13 cellular contexts compared by ENCODE assay signal in genomic region chr3:12954180-12954579, GRCh38.
DNase-seq lines count a peak whose midpoint lies in the region; ATAC-seq, FAIRE-seq and TF ChIP-seq lines count a peak whose summit lies in the region.
"Had no signal": no experiment of that assay in that cellular context is flagged by ENCODE, and none has a peak within 500 bp of the region (broad histone marks: within the 10 kb centered on the region; RNA-seq: fewer than 3 reads in every experiment).

No MANE protein-coding gene starts in this region.

- no peak for TF ChIP-seq RAD21 in HepG2 (CRISPR knock-in tag; IDR thresholded peaks at IDR 0.05)

- no peak overlapping the region for H2BK5ac ChIP-seq in neuronal stem cell (ENCODE audit: low read length)

- H3K23ac ChIP-seq in neuronal stem cell (ENCODE audit: low read depth, low read length, poor library complexity), result no peak overlapping the region

- H2AFZ ChIP-seq in HepG2 (ENCODE audit: low read length), result no peak overlapping the region
- H2AFZ ChIP-seq in neuronal stem cell (ENCODE audit: low read length), result no peak overlapping the region

- H3K36me3 ChIP-seq in HepG2 (replicated peaks in 1 of 2; ENCODE audit: control insufficient read depth in 1 of 2, insufficient read depth in 2 of 2, low read length in 2 of 2), result peaks cover 14 to 25% of the 10 kb centered on the region in 2 experiments; a peak in 3 of 5 replicates
- H3K36me3 ChIP-seq in right lobe of liver, result no peaks in the 10 kb centered on the region
- H3K36me3 ChIP-seq in neuronal stem cell (replicated peaks in 1 of 2; ENCODE audit: control insufficient read depth in 2 of 2, insufficient read depth in 2 of 2, low read length in 2 of 2), result no peaks in the 10 kb centered on the region
- no peaks in the 10 kb centered on the region for H3K36me3 ChIP-seq in transverse colon

- H3K9me3 ChIP-seq in HepG2 (ENCODE audit: low read length) (no peaks in the 10 kb centered on the region), right lobe of liver (no peaks in the 10 kb centered on the region), neuronal stem cell (replicated peaks in 1 of 2; ENCODE audit: control insufficient read depth in 2 of 2, insufficient read depth in 1 of 2, low read depth in 1 of 2, low read length in 2 of 2) (no peaks in the 10 kb centered on the region), transverse colon (no peaks in the 10 kb centered on the region)
- H3K9me3 ChIP-seq: SK-N-SH had no signal

- no TSS peak for BruUV-seq in HepG2 (replicated peaks; lab: Mats Ljungman, UMichigan)

- intact Hi-C loops in HepG2 (cut with micrococcal nuclease; ENCODE audit: unreplicated experiment), result no loop called here
- intact Hi-C loops in right lobe of liver (cut with DNase I), result no loop called here
- intact Hi-C loops in transverse colon (cut with DNase I; ENCODE audit: low total_unique reads), result no loop called here

- no peak overlapping the region for H2BK120ac ChIP-seq in neuronal stem cell (ENCODE audit: low read depth, low read length)

- no peak for FAIRE-seq in HepG2 (lab: Jason Lieb, UNC)

- no peak overlapping the region for H2BK15ac ChIP-seq in neuronal stem cell (ENCODE audit: low read length)

- H3K9ac ChIP-seq in HepG2 (ENCODE audit: insufficient read depth, low read depth, low read length), result no peak overlapping the region
- peak overlapping the region; percentile 50 for H3K9ac ChIP-seq in neuronal stem cell (ENCODE audit: low read depth, low read length, poor library complexity)
- H3K9ac ChIP-seq: SK-N-SH had no signal

- H2BK12ac ChIP-seq in neuronal stem cell (ENCODE audit: low read length), result no peak overlapping the region

- H3K79me1 ChIP-seq in neuronal stem cell (ENCODE audit: low read depth, low read length), result peaks cover 16% of the 10 kb centered on the region

- POLR2A ChIA-PET in HepG2 (lab: Yijun Ruan, JAX), result no interaction called here

- no peak for TF ChIP-seq POLR2A in HepG2 (IDR thresholded peaks at IDR 0.05; ENCODE audit: insufficient read depth in 1 of 2, low read depth in 2 of 2, low read length in 2 of 2)
- TF ChIP-seq POLR2A in right lobe of liver (IDR thresholded peaks at IDR 0.05), result no peak
- no peak for TF ChIP-seq POLR2A in transverse colon (IDR thresholded peaks at IDR 0.05)

- H3K27me3 ChIP-seq in HepG2 (ENCODE audit: control insufficient read depth in 1 of 2, insufficient read depth in 2 of 2, low read length in 2 of 2) (no peaks in the 10 kb centered on the region), right lobe of liver (no peaks in the 10 kb centered on the region), neuronal stem cell (ENCODE audit: control insufficient read depth in 3 of 3, insufficient read depth in 3 of 3, low read depth in 1 of 3, low read length in 3 of 3) (no peaks in the 10 kb centered on the region), transverse colon (no peaks in the 10 kb centered on the region)

- no peak for DNase-seq in HepG2 (ENCODE audit: low spot score)
- no peak for DNase-seq in right lobe of liver
- no peak for DNase-seq in neuronal stem cell (ENCODE audit: low spot score)
- DNase-seq in transverse colon, result no peak
- no peak for DNase-seq in NCI-H2227 treated with DMSO at 0.1 percent for 48 hours (lab: John Stamatoyannopoulos, UW)
- no peak for DNase-seq in NCI-H1048 (lab: John Stamatoyannopoulos, UW)
- DNase-seq: central memory CD4-positive, alpha-beta T cell; NCI-H1694 treated with DMSO at 0.1 percent for 48 hours; NCI-H510A treated with DMSO at 0.1 percent for 48 hours; OCI-M1 had no signal

- no peak overlapping the region for H3K18ac ChIP-seq in neuronal stem cell (ENCODE audit: low read length)

- H3K4me1 ChIP-seq in HepG2 (ENCODE audit: insufficient read depth, low read length) (peaks cover 12% of the 10 kb centered on the region; the same call in 1 of the 2 replicates), right lobe of liver (peaks cover 0 to 42% (median 22%) of the 10 kb centered on the region in 4 donors), neuronal stem cell (ENCODE audit: control insufficient read depth in 2 of 2, insufficient read depth in 1 of 2, low read depth in 1 of 2, low read length in 2 of 2) (peaks cover 0 to 11% of the 10 kb centered on the region in 2 donors), transverse colon (peaks cover 17 to 42% (median 30%) of the 10 kb centered on the region in 4 donors)

- TF ChIP-seq EP300 in HepG2 (IDR thresholded peaks at IDR 0.05; ENCODE audit: low read depth in 2 of 2, low read length in 2 of 2) (no peak), HepG2 (CRISPR knock-in tag; IDR thresholded peaks at IDR 0.05; ENCODE audit: borderline replicate concordance) (no peak), transverse colon (IDR thresholded peaks at IDR 0.05; ENCODE audit: low read depth) (no peak)

- no peak overlapping the region for H3K27ac ChIP-seq in HepG2 (ENCODE audit: extremely low read length, insufficient read depth, low read length)
- H3K27ac ChIP-seq in right lobe of liver, result no peak overlapping the region
- peak overlapping the region; percentile 83 for H3K27ac ChIP-seq in cingulate gyrus (ENCODE audit: low read depth, low read length)
- H3K27ac ChIP-seq in neuronal stem cell (replicated peaks; ENCODE audit: low read length), result no peak overlapping the region
- peak overlapping the region in 3 of 4 donors; percentile 65 to 78 (median 72) for H3K27ac ChIP-seq in transverse colon

- no peak overlapping the region for H3K14ac ChIP-seq in neuronal stem cell (ENCODE audit: low read length)

- no peak overlapping the region for H4K8ac ChIP-seq in neuronal stem cell (ENCODE audit: low read depth, low read length)

- WGBS in HepG2 (ENCODE audit: low lambda C conversion rate), result 92% methylated on average over 5 of the region's 6 CpGs
- 57% methylated on average over 3 of the region's 6 CpGs for WGBS in right lobe of liver (ENCODE audit: insufficient coverage, low coverage, low lambda C conversion rate, missing lambda C conversion rate)
- no CpG with 5 or more reads among the region's 6 CpGs for WGBS in neuronal stem cell (ENCODE audit: extremely low coverage in 2 of 2, insufficient read length in 2 of 2, insufficient replicate concordance in 1 of 2), 2 donors
- 85 to 100% methylated on average over 1 to 6 of the region's 6 CpGs for WGBS in transverse colon (ENCODE audit: low coverage in 1 of 2), 2 donors

- no peak overlapping the region for H2AK5ac ChIP-seq in neuronal stem cell (ENCODE audit: low read depth, low read length)

- no peak for TF ChIP-seq CTCF in HepG2 (CRISPR knock-in tag; IDR thresholded peaks at IDR 0.05)
- no peak for TF ChIP-seq CTCF in right lobe of liver (IDR thresholded peaks at IDR 0.05)
- no peak for TF ChIP-seq CTCF in transverse colon (IDR thresholded peaks at IDR 0.05)

- H4K20me1 ChIP-seq in HepG2 (ENCODE audit: insufficient read depth, low read length), result peaks cover 63% of the 10 kb centered on the region

- no peak overlapping the region for H3K4me2 ChIP-seq in HepG2 (ENCODE audit: low read depth, low read length)
- no peak overlapping the region for H3K4me2 ChIP-seq in neuronal stem cell (ENCODE audit: insufficient read depth, low read length, poor library complexity, severe bottlenecking)

- no peak overlapping the region for H4K91ac ChIP-seq in neuronal stem cell (ENCODE audit: low read depth, low read length, poor library complexity)

- CTCF ChIA-PET in HepG2 (lab: Yijun Ruan, JAX; ENCODE audit: low intra/inter-chr PET ratio, low total read pairs), result no interaction called here

- no peak overlapping the region for H3K4me3 ChIP-seq in HepG2 (replicated peaks in 1 of 3; ENCODE audit: insufficient read depth in 1 of 3, low read depth in 2 of 3, low read length in 3 of 3)
- H3K4me3 ChIP-seq in right lobe of liver, result no peak overlapping the region
- H3K4me3 ChIP-seq in neuronal stem cell (ENCODE audit: low read length in 2 of 2), result no peak overlapping the region
- H3K4me3 ChIP-seq in transverse colon, result no peak overlapping the region

- H3K4ac ChIP-seq in neuronal stem cell (ENCODE audit: low read length), result no peak overlapping the region

- in situ Hi-C loops in HepG2 (cut with HindIII; ENCODE audit: extremely low pct_ligation_motif_present, low pct_unique_long_range_greater_than_20kb), result no loop called here
- in situ Hi-C loops in transverse colon (cut with MboI; ENCODE audit: low pct_ligation_motif_present in 1 of 4, low pct_unique_long_range_greater_than_20kb in 1 of 4, low sequenced_read_pairs in 3 of 4), result no loop called here

- ATAC-seq in HepG2, result no peak
- ATAC-seq in right lobe of liver, result no peak
- no peak for ATAC-seq in GM21529 (IDR thresholded peaks at IDR 0.05; ENCODE audit: unreplicated experiment)

- peaks cover 86% of the 10 kb centered on the region for H3K79me2 ChIP-seq in HepG2 (ENCODE audit: insufficient read depth, low read length)

TF ChIP-seq in HepG2, 621 proteins besides CTCF, POLR2A, EP300 and RAD21:
- 0 out of 2 replicates have a peak, but pooled peaks have one; percentile 16 for TF ChIP-seq MYC (CRISPR knock-in tag; IDR thresholded peaks at IDR 0.05; ENCODE audit: borderline replicate concordance)
- TF ChIP-seq REPIN1 (CRISPR knock-in tag; IDR thresholded peaks at IDR 0.05; ENCODE audit: borderline replicate concordance, low read depth), result no peak

Comparison
In these comparisons a context has a peak if more than half of its experiments do, and no peak if none do; other contexts are left out.
1. H3K27ac ChIP-seq: peak in cingulate gyrus (single experiment) and transverse colon (3 of 4); none in HepG2 (single experiment), right lobe of liver (0 of 3) and neuronal stem cell (single experiment).